ENCODE assay signal across 8 cellular contexts in the genomic region with DNA sequence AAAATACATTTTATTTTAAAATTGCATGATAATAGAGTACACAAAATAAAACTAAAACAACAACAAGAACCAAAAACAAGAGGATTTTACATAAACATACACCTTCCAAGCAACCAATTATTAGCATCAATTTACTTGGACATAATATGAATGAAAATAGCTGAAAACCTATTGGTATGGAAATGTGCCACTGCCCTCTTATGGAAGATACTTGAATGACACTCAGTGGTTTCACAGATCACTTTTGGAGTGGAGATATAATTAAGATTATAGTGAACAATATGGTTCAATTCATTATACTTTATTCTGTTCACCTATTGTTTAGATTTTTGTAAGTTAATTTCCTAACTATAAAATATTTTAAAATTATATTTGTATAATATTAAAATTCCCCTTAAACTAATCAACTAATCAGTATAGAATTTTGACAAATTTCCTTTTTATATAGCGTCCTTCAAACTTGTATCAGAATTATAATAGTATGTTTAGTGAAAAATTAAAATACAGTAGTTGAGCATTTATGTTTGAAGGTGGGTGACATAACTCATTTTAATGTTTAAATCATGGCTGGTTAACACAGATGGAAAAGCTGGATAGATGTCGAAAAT.
DNase-seq lines count a peak whose midpoint lies in the region; ATAC-seq and TF ChIP-seq lines count a peak whose summit lies in the region.

No MANE protein-coding gene starts in this region.

- H3K9me3 ChIP-seq in mucosa of descending colon, result no peaks in the 10 kb centered on the region

- no peaks in the 10 kb centered on the region for H3K4me1 ChIP-seq in mucosa of descending colon (ENCODE audit: low read depth)

- peak; percentile 47 for DNase-seq in Caki2 (ENCODE audit: low read depth)
- peak; percentile 61 for DNase-seq in NCI-H748 treated with DMSO at 0.1 percent for 48 hours (lab: John Stamatoyannopoulos, UW)
- DNase-seq in chondrocyte (ENCODE audit: low spot score), result no peak
- DNase-seq in mucosa of descending colon, result peak in 1 of 3 donors; percentile 35
- DNase-seq in left colon, result no peak
- no peak for DNase-seq in NCI-H1048 (lab: John Stamatoyannopoulos, UW)

- TF ChIP-seq CTCF in chondrocyte (IDR thresholded peaks at IDR 0.05) (peak; percentile 88), mucosa of descending colon (IDR thresholded peaks at IDR 0.05) (peak; percentile 23)

- H3K4me1 Mint-ChIP-seq in chondrocyte (ENCODE audit: low read depth), result no peaks in the 10 kb centered on the region

- H3K36me3 Mint-ChIP-seq in chondrocyte (ENCODE audit: low read depth), result no peaks in the 10 kb centered on the region

- intact Hi-C loops in mucosa of descending colon (cut with DNase I, micrococcal nuclease), result no loop called here
- intact Hi-C loops in left colon (cut with DNase I, micrococcal nuclease), result no loop called here

- peak; percentile 83 for ATAC-seq in GM19395 (IDR thresholded peaks at IDR 0.05; ENCODE audit: unreplicated experiment)
- ATAC-seq in HG03439 (IDR thresholded peaks at IDR 0.05; ENCODE audit: unreplicated experiment), result peak; percentile 71
- no peak for ATAC-seq in mucosa of descending colon
- no peak for ATAC-seq in left colon

- no peak overlapping the region for H3K4me3 Mint-ChIP-seq in chondrocyte (ENCODE audit: unreplicated experiment)

- H3K9me3 Mint-ChIP-seq in chondrocyte (ENCODE audit: low read depth), result no peaks in the 10 kb centered on the region

- no peak overlapping the region for H3K27ac Mint-ChIP-seq in chondrocyte (ENCODE audit: unreplicated experiment)

- H3K36me3 ChIP-seq in mucosa of descending colon (ENCODE audit: low read depth), result no peaks in the 10 kb centered on the region

- no peak overlapping the region for H3K4me3 ChIP-seq in mucosa of descending colon

- H3K27me3 Mint-ChIP-seq in chondrocyte (ENCODE audit: low read depth), result peaks cover 5% of the 10 kb centered on the region

- in situ Hi-C loops in Caki2 (cut with HindIII; ENCODE audit: low pct_unique_long_range_greater_than_20kb, low sequenced_read_pairs), result no loop called here

Comparison
In these comparisons a context has a peak if more than half of its experiments do, and no peak if none do; other contexts are left out.
1. DNase-seq: peak in Caki2 (single experiment) and NCI-H748 treated with DMSO at 0.1 percent for 48 hours (single experiment); none in chondrocyte (single experiment), left colon (0 of 2) and NCI-H1048 (single experiment).
2. ATAC-seq: peak in GM19395 (single experiment) and HG03439 (single experiment); none in mucosa of descending colon (single experiment) and left colon (single experiment).